1 cellular context compared by ENCODE assay signal in genomic region chr4:108483077-108483476, GRCh38.
TF ChIP-seq lines count a peak whose summit lies in the region.

No MANE protein-coding gene starts in this region.

TF ChIP-seq in IMR-90, 13 proteins besides CTCF, POLR2A, EP300 and RAD21:
- no peak for TF ChIP-seq RCOR1 (IDR thresholded peaks at IDR 0.05; ENCODE audit: insufficient replicate concordance, low read length)
- TF ChIP-seq USF2 (IDR thresholded peaks at IDR 0.05; ENCODE audit: low read depth, low read length) = no peak
- TF ChIP-seq NFE2L2 (IDR thresholded peaks at IDR 0.05; ENCODE audit: low read depth, low read length) = no peak
- TF ChIP-seq MAFK (IDR thresholded peaks at IDR 0.05; ENCODE audit: low read depth, low read length) = no peak
- no peak for TF ChIP-seq BHLHE40 (IDR thresholded peaks at IDR 0.05; ENCODE audit: low read depth, low read length)
- TF ChIP-seq MXI1 (IDR thresholded peaks at IDR 0.05; ENCODE audit: borderline replicate concordance, low read depth, low read length) = no peak
- TF ChIP-seq MAZ (IDR thresholded peaks at IDR 0.05; ENCODE audit: borderline replicate concordance, low read depth, low read length) = no peak
- no peak for TF ChIP-seq SMC3 (IDR thresholded peaks at IDR 0.05; ENCODE audit: low read depth, low read length)
- no peak for TF ChIP-seq RFX5 (IDR thresholded peaks at IDR 0.05; ENCODE audit: low read depth, low read length)
- no peak for TF ChIP-seq CEBPB (IDR thresholded peaks at IDR 0.05; ENCODE audit: low read depth, low read length)
- no peak for TF ChIP-seq CHD1 (IDR thresholded peaks at IDR 0.05; ENCODE audit: low read depth, low read length)
- TF ChIP-seq FOS (IDR thresholded peaks at IDR 0.05; ENCODE audit: low read depth, low read length) = no peak
- no peak for TF ChIP-seq ELK1 (IDR thresholded peaks at IDR 0.05; ENCODE audit: borderline replicate concordance, low read depth, low read length)
